In genomic region chr6:151097207-151097606, GRCh38 we compare ENCODE assay signal across 1 cellular context.
TF ChIP-seq lines count a peak whose summit lies in the region.

No MANE protein-coding gene starts in this region.

TF ChIP-seq in SK-N-SH treated with all-trans-retinoic acid at 6 μM for 48 hours, 23 proteins besides CTCF, POLR2A, EP300 and RAD21 (continued from another document):
- TF ChIP-seq POU6F1 (CRISPR knock-in tag; IDR thresholded peaks at IDR 0.05; ENCODE audit: borderline replicate concordance, low read depth): no peak
